In the genomic region with DNA sequence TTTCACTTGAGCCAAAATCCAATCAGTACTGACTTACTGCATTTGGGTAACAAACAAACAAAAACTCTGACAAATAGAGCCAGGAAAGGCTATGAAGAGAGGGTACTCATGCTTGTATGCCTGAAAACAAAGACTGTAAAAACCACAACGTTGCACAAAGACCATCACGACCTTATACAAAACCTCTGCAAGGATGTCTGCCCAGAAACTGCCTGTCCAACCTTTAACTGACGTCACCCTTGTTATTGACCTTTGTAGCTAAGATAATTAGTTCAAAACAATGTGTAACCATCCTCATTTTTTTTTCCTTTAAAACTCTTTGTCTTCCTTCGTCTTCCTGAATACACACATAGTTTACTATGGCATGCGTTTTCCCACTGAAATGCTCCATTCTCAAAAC, we compare ENCODE assay signal across 8 cellular contexts. TPM values are rescaled to one million over a fixed set of nuclear protein-coding genes. Genes with fewer than 3 reads are reported as not detected.
DNase-seq lines count a peak whose midpoint lies in the region; ATAC-seq and TF ChIP-seq lines count a peak whose summit lies in the region.

No MANE protein-coding gene starts in this region.

- POLR2A ChIA-PET in activated CD4-positive, alpha-beta memory T cell treated with anti-CD3 and anti-CD28 coated beads, Interleukin-2, amount 10 ng/mL, durations not matched to agents 7 days and 5 days (lab: Charles Lee) = interaction anchor here (1.5 to 8.5 kb wide), 2 partner anchors 14 to 28 kb away, joined by 3 to 220 read pairs; a partner anchor contains a TSS

- peaks cover 26% of the 10 kb centered on the region for H3K4me1 Mint-ChIP-seq in activated CD8-positive, alpha-beta memory T cell treated with anti-CD3 and anti-CD28 coated beads, Interleukin-2, amount 10 ng/mL, durations not matched to agents 7 days and 5 days
- H3K4me1 Mint-ChIP-seq in activated CD4-positive, alpha-beta memory T cell treated with anti-CD3 and anti-CD28 coated beads, Interleukin-2, amount 10 ng/mL, durations not matched to agents 7 days and 5 days = peaks cover 20% of the 10 kb centered on the region
- H3K4me1 Mint-ChIP-seq in stimulated activated naive CD8-positive, alpha-beta T cell treated with anti-CD3 and anti-CD28 coated beads, Interleukin-15, amount 100 ng/mL, for 72 hours = peaks cover 18% of the 10 kb centered on the region

- no peaks in the 10 kb centered on the region for H3K9me3 Mint-ChIP-seq in activated CD8-positive, alpha-beta memory T cell treated with anti-CD3 and anti-CD28 coated beads, Interleukin-2, amount 10 ng/mL, durations not matched to agents 7 days and 5 days (ENCODE audit: low read depth)
- no peaks in the 10 kb centered on the region for H3K9me3 Mint-ChIP-seq in activated CD4-positive, alpha-beta memory T cell treated with anti-CD3 and anti-CD28 coated beads, Interleukin-2, amount 10 ng/mL, durations not matched to agents 7 days and 5 days
- peaks cover under 1 to 2% of the 10 kb centered on the region in 2 donors for H3K9me3 Mint-ChIP-seq in stimulated activated naive CD8-positive, alpha-beta T cell treated with anti-CD3 and anti-CD28 coated beads, Interleukin-15, amount 100 ng/mL, for 72 hours

- no peaks in the 10 kb centered on the region for H3K27me3 ChIP-seq in iPS-20b (ENCODE audit: insufficient read depth, low read length)

- no peak for ATAC-seq in activated CD8-positive, alpha-beta memory T cell treated with anti-CD3 and anti-CD28 coated beads, Interleukin-2, amount 10 ng/mL, durations not matched to agents 7 days and 5 days
- ATAC-seq in stimulated activated naive CD8-positive, alpha-beta T cell treated with anti-CD3 and anti-CD28 coated beads, Interleukin-15, amount 100 ng/mL, for 72 hours = no peak
- no peak for ATAC-seq in HG02588 (IDR thresholded peaks at IDR 0.05; ENCODE audit: unreplicated experiment)

- H3K27ac ChIP-seq in iPS-20b (ENCODE audit: low read length) = no peak overlapping the region

- no peaks in the 10 kb centered on the region for H3K9me3 ChIP-seq in iPS-20b (ENCODE audit: insufficient read depth, low read depth, low read length)

- CTCF ChIA-PET in activated CD8-positive, alpha-beta memory T cell treated with anti-CD3 and anti-CD28 coated beads, Interleukin-2, amount 10 ng/mL, durations not matched to agents 7 days and 5 days (lab: Charles Lee) = interaction anchor here (1.4 kb wide), 1 partner anchor 29 kb away, joined by 3 read pairs; no protein-coding TSS in a partner anchor
- CTCF ChIA-PET in activated CD4-positive, alpha-beta memory T cell treated with anti-CD3 and anti-CD28 coated beads, Interleukin-2, amount 10 ng/mL, durations not matched to agents 7 days and 5 days (lab: Charles Lee) = no interaction called here

- peak overlapping the region; percentile 99 for H3K27ac Mint-ChIP-seq in activated CD8-positive, alpha-beta memory T cell treated with anti-CD3 and anti-CD28 coated beads, Interleukin-2, amount 10 ng/mL, durations not matched to agents 7 days and 5 days
- H3K27ac Mint-ChIP-seq in activated CD4-positive, alpha-beta memory T cell treated with anti-CD3 and anti-CD28 coated beads, Interleukin-2, amount 10 ng/mL, durations not matched to agents 7 days and 5 days = peak overlapping the region; percentile 44
- peak overlapping the region; percentile 95 to 97 for H3K27ac Mint-ChIP-seq in stimulated activated naive CD8-positive, alpha-beta T cell treated with anti-CD3 and anti-CD28 coated beads, Interleukin-15, amount 100 ng/mL, for 72 hours

- no peak overlapping the region; the same call in 1 of the 2 replicates for H3K4me3 ChIP-seq in iPS-20b (ENCODE audit: low read length)
- H3K4me3 ChIP-seq in foreskin fibroblast (ENCODE audit: low read depth in 1 of 2, low read length in 2 of 2) = no peak overlapping the region

- no peak for TF ChIP-seq CTCF in foreskin fibroblast (IDR thresholded peaks at IDR 0.05; ENCODE audit: low read depth, low read length)

- H3K36me3 Mint-ChIP-seq in activated CD8-positive, alpha-beta memory T cell treated with anti-CD3 and anti-CD28 coated beads, Interleukin-2, amount 10 ng/mL, durations not matched to agents 7 days and 5 days = peaks cover 31% of the 10 kb centered on the region
- H3K36me3 Mint-ChIP-seq in activated CD4-positive, alpha-beta memory T cell treated with anti-CD3 and anti-CD28 coated beads, Interleukin-2, amount 10 ng/mL, durations not matched to agents 7 days and 5 days (ENCODE audit: low read depth) = peaks cover 33% of the 10 kb centered on the region

- no peaks in the 10 kb centered on the region for H3K27me3 Mint-ChIP-seq in activated CD8-positive, alpha-beta memory T cell treated with anti-CD3 and anti-CD28 coated beads, Interleukin-2, amount 10 ng/mL, durations not matched to agents 7 days and 5 days
- no peaks in the 10 kb centered on the region for H3K27me3 Mint-ChIP-seq in activated CD4-positive, alpha-beta memory T cell treated with anti-CD3 and anti-CD28 coated beads, Interleukin-2, amount 10 ng/mL, durations not matched to agents 7 days and 5 days
- H3K27me3 Mint-ChIP-seq in stimulated activated naive CD8-positive, alpha-beta T cell treated with anti-CD3 and anti-CD28 coated beads, Interleukin-15, amount 100 ng/mL, for 72 hours = no peaks in the 10 kb centered on the region

- H3K9ac ChIP-seq in iPS-20b (ENCODE audit: low read depth, low read length) = peak overlapping the region; percentile 97; the same call in 1 of the 2 replicates

- peak overlapping the region; percentile 97 for H3K4me3 Mint-ChIP-seq in activated CD8-positive, alpha-beta memory T cell treated with anti-CD3 and anti-CD28 coated beads, Interleukin-2, amount 10 ng/mL, durations not matched to agents 7 days and 5 days
- peak overlapping the region; percentile 31 for H3K4me3 Mint-ChIP-seq in activated CD4-positive, alpha-beta memory T cell treated with anti-CD3 and anti-CD28 coated beads, Interleukin-2, amount 10 ng/mL, durations not matched to agents 7 days and 5 days
- H3K4me3 Mint-ChIP-seq in stimulated activated naive CD8-positive, alpha-beta T cell treated with anti-CD3 and anti-CD28 coated beads, Interleukin-15, amount 100 ng/mL, for 72 hours = peak overlapping the region; percentile 94

- DNase-seq in activated CD8-positive, alpha-beta memory T cell treated with anti-CD3 and anti-CD28 coated beads, Interleukin-2, amount 10 ng/mL, durations not matched to agents 7 days and 5 days = no peak
- DNase-seq in activated CD8-positive, alpha-beta memory T cell treated with anti-CD3 and anti-CD28 coated beads for 24 hours = no peak
- DNase-seq in activated CD4-positive, alpha-beta memory T cell treated with anti-CD3 and anti-CD28 coated beads, Interleukin-2, amount 10 ng/mL, durations not matched to agents 7 days and 5 days = no peak
- no peak for DNase-seq in stimulated activated naive CD8-positive, alpha-beta T cell treated with anti-CD3 and anti-CD28 coated beads, Interleukin-15, amount 100 ng/mL, for 72 hours
- DNase-seq in amniotic stem cell (lab: John Stamatoyannopoulos, UW) (no peak), foreskin fibroblast (no peak)

- peaks cover 23% of the 10 kb centered on the region for H3K36me3 ChIP-seq in iPS-20b (ENCODE audit: insufficient read depth, low read depth, low read length)

- peaks cover 5% of the 10 kb centered on the region; the same call in 1 of the 2 replicates for H3K4me1 ChIP-seq in iPS-20b (ENCODE audit: insufficient read depth, low read length)

RNA-seq across cellular contexts. Expression of a gene that starts 0.8 kb away (rescaled TPM):
- total RNA-seq in activated CD8-positive, alpha-beta memory T cell treated with anti-CD3 and anti-CD28 coated beads, Interleukin-2, amount 10 ng/mL, durations not matched to agents 7 days and 5 days = 10 to 100 TPM; 61.0 to 72.3 TPM
- total RNA-seq in activated CD4-positive, alpha-beta memory T cell treated with anti-CD3 and anti-CD28 coated beads, Interleukin-2, amount 10 ng/mL, durations not matched to agents 7 days and 5 days = 10 to 100 TPM; 66.0 to 68.4 TPM

RNA-seq across cellular contexts. Expression of a gene that starts 18.0 kb away (rescaled TPM):
- 10 to 100 TPM; 28.4 to 39.0 TPM for total RNA-seq in activated CD8-positive, alpha-beta memory T cell treated with anti-CD3 and anti-CD28 coated beads, Interleukin-2, amount 10 ng/mL, durations not matched to agents 7 days and 5 days
- total RNA-seq in activated CD4-positive, alpha-beta memory T cell treated with anti-CD3 and anti-CD28 coated beads, Interleukin-2, amount 10 ng/mL, durations not matched to agents 7 days and 5 days = 10 to 100 TPM; 31.8 to 35.6 TPM

RNA-seq across cellular contexts. Expression of a gene that starts 20.2 kb away (rescaled TPM):
- under 1 TPM; 0.73 to 0.76 TPM for total RNA-seq in activated CD8-positive, alpha-beta memory T cell treated with anti-CD3 and anti-CD28 coated beads, Interleukin-2, amount 10 ng/mL, durations not matched to agents 7 days and 5 days
- 1 to 10 TPM; 1.1 to 1.7 TPM for total RNA-seq in activated CD4-positive, alpha-beta memory T cell treated with anti-CD3 and anti-CD28 coated beads, Interleukin-2, amount 10 ng/mL, durations not matched to agents 7 days and 5 days

RNA-seq across cellular contexts. Expression of a gene that starts 37.4 kb away (rescaled TPM):
- 10 to 100 TPM; 49.3 to 63.1 TPM for total RNA-seq in activated CD8-positive, alpha-beta memory T cell treated with anti-CD3 and anti-CD28 coated beads, Interleukin-2, amount 10 ng/mL, durations not matched to agents 7 days and 5 days
- 10 to 100 TPM; 48.8 to 50.3 TPM for total RNA-seq in activated CD4-positive, alpha-beta memory T cell treated with anti-CD3 and anti-CD28 coated beads, Interleukin-2, amount 10 ng/mL, durations not matched to agents 7 days and 5 days

RNA-seq across cellular contexts. Expression of a gene that starts 38.6 kb away (rescaled TPM):
- total RNA-seq in activated CD8-positive, alpha-beta memory T cell treated with anti-CD3 and anti-CD28 coated beads, Interleukin-2, amount 10 ng/mL, durations not matched to agents 7 days and 5 days = 1 to 10 TPM; 1.4 to 2.1 TPM
- 1 to 10 TPM; 1.3 to 1.7 TPM for total RNA-seq in activated CD4-positive, alpha-beta memory T cell treated with anti-CD3 and anti-CD28 coated beads, Interleukin-2, amount 10 ng/mL, durations not matched to agents 7 days and 5 days

Comparison
In these comparisons a context has a peak if more than half of its experiments do, and no peak if none do; other contexts are left out.
1. H3K27ac Mint-ChIP-seq: peak in every context shown above with its lines; median percentile 99 in activated CD8-positive, alpha-beta memory T cell treated with anti-CD3 and anti-CD28 coated beads, Interleukin-2, amount 10 ng/mL, durations not matched to agents 7 days and 5 days; 96 in stimulated activated naive CD8-positive, alpha-beta T cell treated with anti-CD3 and anti-CD28 coated beads, Interleukin-15, amount 100 ng/mL, for 72 hours; 44 in activated CD4-positive, alpha-beta memory T cell treated with anti-CD3 and anti-CD28 coated beads, Interleukin-2, amount 10 ng/mL, durations not matched to agents 7 days and 5 days.
2. H3K4me3 Mint-ChIP-seq: peak in every context shown above with its lines; median percentile 97 in activated CD8-positive, alpha-beta memory T cell treated with anti-CD3 and anti-CD28 coated beads, Interleukin-2, amount 10 ng/mL, durations not matched to agents 7 days and 5 days; 94 in stimulated activated naive CD8-positive, alpha-beta T cell treated with anti-CD3 and anti-CD28 coated beads, Interleukin-15, amount 100 ng/mL, for 72 hours; 31 in activated CD4-positive, alpha-beta memory T cell treated with anti-CD3 and anti-CD28 coated beads, Interleukin-2, amount 10 ng/mL, durations not matched to agents 7 days and 5 days.